In genomic region chr17:72725432-72726068, GRCh38 we compare ENCODE assay signal across 8 cellular contexts.
A peak's percentile ranks its signal among the peaks of the same experiment; 100 is the strongest.
DNase-seq lines count a peak whose midpoint lies in the region; ATAC-seq, FAIRE-seq and TF ChIP-seq lines count a peak whose summit lies in the region.

No MANE protein-coding gene starts in this region.

- WGBS in H1 (ENCODE audit: extremely low coverage in 1 of 2, insufficient coverage in 1 of 2, insufficient read length in 1 of 2, insufficient replicate concordance in 2 of 2, low coverage in 1 of 2, low lambda C conversion rate in 2 of 2, missing lambda C conversion rate in 1 of 2), 2 experiments = 30% methylated on average over 10 of the region's 10 CpGs; no CpG with 5 or more reads in 1 of the 2 experiments
- 16 to 26% (median 25%) methylated on average over 10 of the region's 10 CpGs for WGBS in stomach, 5 donors

- H3K27ac ChIP-seq in H1 (ENCODE audit: low read depth, low read length) = no peak overlapping the region
- no peak overlapping the region for H3K27ac ChIP-seq in stomach

- peak; percentile 37 for ATAC-seq in HG03280 (IDR thresholded peaks at IDR 0.05; ENCODE audit: unreplicated experiment)
- ATAC-seq in GM19463 (IDR thresholded peaks at IDR 0.05; ENCODE audit: unreplicated experiment) = no peak

- TF ChIP-seq CTCF in GM06990 (IDR thresholded peaks at IDR 0.05; ENCODE audit: insufficient read depth, low read length, poor library complexity, severe bottlenecking) (peak; percentile 94), H1 (IDR thresholded peaks at IDR 0.05; ENCODE audit: control extremely low read depth in 1 of 3, insufficient read depth in 1 of 3, low read depth in 1 of 3, low read length in 3 of 3) (peak; percentile 90 to 93 (median 93)), mesothelial cell of epicardium (IDR thresholded peaks at IDR 0.05; ENCODE audit: unreplicated experiment) (peak; percentile 87), stomach (IDR thresholded peaks at IDR 0.05) (peak in 5 of 7 experiments; percentile 62 to 86 (median 74))

- CTCF ChIA-PET in H1 (lab: Charles Lee; ENCODE audit: partially characterized antibody) = interaction anchor here (0.6 to 6.9 kb wide), 84 partner anchors 9 to 740 kb away, joined by 3 to 178 read pairs (median 4); partner anchors contain the start of genes COG1 and SSTR2

- TF ChIP-seq POLR2A in H1 (IDR thresholded peaks at IDR 0.05; ENCODE audit: control extremely low read depth in 1 of 2, low read depth in 2 of 2, low read length in 2 of 2) (no peak), stomach (IDR thresholded peaks at IDR 0.05) (no peak)

- H3K4me2 ChIP-seq in H1 (ENCODE audit: insufficient read depth in 1 of 2, low read depth in 2 of 2, low read length in 2 of 2) = no peak overlapping the region

- peak; percentile 43 for DNase-seq in GM06990 (ENCODE audit: extremely low read depth, insufficient read length)
- DNase-seq in NCI-H345 (lab: John Stamatoyannopoulos, UW) = peak; percentile 77
- DNase-seq in activated CD4-positive, alpha-beta T cell treated with anti-CD3 and anti-CD28 coated beads, Interleukin-2, amount 10 ng/mL, durations not matched to agents 24 days and 14 days = peak; percentile 85
- peak in 1 of 2 experiments; percentile 71 for DNase-seq in H1 (ENCODE audit: low read depth in 1 of 2, low spot score in 2 of 2)
- DNase-seq in mesothelial cell of epicardium (ENCODE audit: low spot score in 2 of 2, unreplicated experiment in 2 of 2) = peak; percentile 42 to 78
- peak; percentile 69 for DNase-seq in stomach

- peak; percentile 96 to 98 for TF ChIP-seq RAD21 in H1 (IDR thresholded peaks at IDR 0.05 in 1 of 2, conservative IDR thresholded peaks at IDR 0.05 in 1 of 2; ENCODE audit: low read depth in 2 of 2, low read length in 2 of 2)

- no peak overlapping the region for H3K14ac ChIP-seq in H1 (ENCODE audit: insufficient read length)

- no peak overlapping the region for H2BK20ac ChIP-seq in H1 (ENCODE audit: low read length)

- no peak overlapping the region for H2BK12ac ChIP-seq in H1 (ENCODE audit: low read depth, low read length)

- H3K36me3 ChIP-seq in GM06990 (ENCODE audit: control insufficient read depth, insufficient read depth, low read length) = no peaks in the 10 kb centered on the region
- H3K36me3 ChIP-seq in H1 (ENCODE audit: control insufficient read depth in 2 of 4, insufficient read depth in 4 of 4, low read length in 3 of 4) = no peaks in the 10 kb centered on the region
- H3K36me3 ChIP-seq in stomach = no peaks in the 10 kb centered on the region

- no peaks in the 10 kb centered on the region for H4K20me1 ChIP-seq in H1 (replicated peaks in 1 of 2; ENCODE audit: control insufficient read depth in 1 of 2, insufficient read depth in 2 of 2, low read length in 2 of 2)

- peak overlapping the region; percentile 26 for H3K4me3 Mint-ChIP-seq in activated CD4-positive, alpha-beta T cell treated with anti-CD3 and anti-CD28 coated beads, Interleukin-2, amount 10 ng/mL, durations not matched to agents 24 days and 14 days
- H3K4me3 Mint-ChIP-seq in mesothelial cell of epicardium = no peak overlapping the region

- no peak overlapping the region for H2BK15ac ChIP-seq in H1 (ENCODE audit: low read length)

- no peak overlapping the region for H2AK5ac ChIP-seq in H1 (ENCODE audit: low read depth, low read length)

- no peak overlapping the region for H3K9ac ChIP-seq in H1 (replicated peaks in 1 of 4; ENCODE audit: extremely low read depth in 1 of 4, low read depth in 3 of 4, low read length in 3 of 4)

- H3K4ac ChIP-seq in H1 (replicated peaks; ENCODE audit: insufficient read length, low read depth, low read length) = no peak overlapping the region

- peaks cover 2% of the 10 kb centered on the region for H3K36me3 Mint-ChIP-seq in activated CD4-positive, alpha-beta T cell treated with anti-CD3 and anti-CD28 coated beads, Interleukin-2, amount 10 ng/mL, durations not matched to agents 24 days and 14 days (ENCODE audit: low read depth)
- H3K36me3 Mint-ChIP-seq in mesothelial cell of epicardium = no peaks in the 10 kb centered on the region

- H2AFZ ChIP-seq in H1 (ENCODE audit: low read length) = no peak overlapping the region

- H2BK120ac ChIP-seq in H1 (replicated peaks; ENCODE audit: low read depth, low read length) = no peak overlapping the region

- no peaks in the 10 kb centered on the region for H3K9me3 Mint-ChIP-seq in activated CD4-positive, alpha-beta T cell treated with anti-CD3 and anti-CD28 coated beads, Interleukin-2, amount 10 ng/mL, durations not matched to agents 24 days and 14 days
- H3K9me3 Mint-ChIP-seq in mesothelial cell of epicardium = no peaks in the 10 kb centered on the region

- no peaks in the 10 kb centered on the region for H3K79me2 ChIP-seq in H1 (ENCODE audit: control insufficient read depth in 1 of 2, insufficient read depth in 2 of 2, low read length in 2 of 2)

- TF ChIP-seq EP300 in H1 (IDR thresholded peaks at IDR 0.05; ENCODE audit: borderline replicate concordance in 1 of 2, low read depth in 2 of 2, low read length in 2 of 2) (no peak), stomach (IDR thresholded peaks at IDR 0.05) (no peak)

- no peaks in the 10 kb centered on the region for H3K27me3 Mint-ChIP-seq in activated CD4-positive, alpha-beta T cell treated with anti-CD3 and anti-CD28 coated beads, Interleukin-2, amount 10 ng/mL, durations not matched to agents 24 days and 14 days
- H3K27me3 Mint-ChIP-seq in mesothelial cell of epicardium (ENCODE audit: low read depth) = peaks cover 2% of the 10 kb centered on the region

- peak overlapping the region; percentile 82 for H3K27ac Mint-ChIP-seq in activated CD4-positive, alpha-beta T cell treated with anti-CD3 and anti-CD28 coated beads, Interleukin-2, amount 10 ng/mL, durations not matched to agents 24 days and 14 days
- H3K27ac Mint-ChIP-seq in mesothelial cell of epicardium = no peak overlapping the region

- H2BK5ac ChIP-seq in H1 (ENCODE audit: low read depth, low read length) = no peak overlapping the region

- H3K4me1 Mint-ChIP-seq in activated CD4-positive, alpha-beta T cell treated with anti-CD3 and anti-CD28 coated beads, Interleukin-2, amount 10 ng/mL, durations not matched to agents 24 days and 14 days = peaks cover 42% of the 10 kb centered on the region
- peaks cover 20% of the 10 kb centered on the region for H3K4me1 Mint-ChIP-seq in mesothelial cell of epicardium

- no peaks in the 10 kb centered on the region; the same call in 1 of the 2 replicates for H3K23me2 ChIP-seq in H1 (ENCODE audit: low read depth, low read length)

- intact Hi-C loops in activated CD4-positive, alpha-beta T cell treated with anti-CD3 and anti-CD28 coated beads, Interleukin-2, amount 10 ng/mL, durations not matched to agents 24 days and 14 days (cut with micrococcal nuclease) = loop anchor here (1.0 to 5.0 kb wide), 6 partner anchors 133 to 645 kb away; partner anchors contain the start of gene SLC39A11
- intact Hi-C loops in stomach (cut with DNase I; ENCODE audit: low total_unique reads) = no loop called here

- FAIRE-seq in H1 (lab: Jason Lieb, UNC) = no peak

- H3K9me3 ChIP-seq in H1 (ENCODE audit: insufficient read depth in 2 of 2, low read depth in 1 of 2, low read length in 1 of 2) = no peaks in the 10 kb centered on the region
- H3K9me3 ChIP-seq in stomach = no peaks in the 10 kb centered on the region

- H3K79me1 ChIP-seq in H1 (ENCODE audit: low read depth, low read length) = no peaks in the 10 kb centered on the region

- no peak overlapping the region for H3K23ac ChIP-seq in H1 (ENCODE audit: insufficient read length)

- H3K4me1 ChIP-seq in H1 (replicated peaks in 1 of 4; ENCODE audit: control insufficient read depth in 3 of 4, insufficient read depth in 4 of 4, low read length in 3 of 4) (no peaks in the 10 kb centered on the region; a peak in 3 of 7 replicates), stomach (peaks cover 0 to 14% (median 2%) of the 10 kb centered on the region in 4 donors)

- H4K8ac ChIP-seq in H1 (ENCODE audit: extremely low read depth, insufficient read depth, low read length) = no peak overlapping the region

- H3K18ac ChIP-seq in H1 (ENCODE audit: extremely low read depth, low read length) = no peak overlapping the region

- H4K91ac ChIP-seq in H1 (replicated peaks; ENCODE audit: insufficient read length, low read length) = no peak overlapping the region

- POLR2A ChIA-PET in H1 (lab: Charles Lee; ENCODE audit: partially characterized antibody) = no interaction called here

- H3K27me3 ChIP-seq in GM06990 (replicated peaks; ENCODE audit: control insufficient read depth, insufficient read depth, low read length) = no peaks in the 10 kb centered on the region
- H3K27me3 ChIP-seq in H1 (replicated peaks in 1 of 4; ENCODE audit: control insufficient read depth in 3 of 4, extremely low read depth in 1 of 4, insufficient read depth in 3 of 4, low read length in 3 of 4) = no peaks in the 10 kb centered on the region
- no peaks in the 10 kb centered on the region for H3K27me3 ChIP-seq in stomach

- H3K4me3 ChIP-seq in GM06990 (replicated peaks; ENCODE audit: low read depth, low read length) (no peak overlapping the region), H1 (ENCODE audit: extremely low read depth in 1 of 4, insufficient read depth in 2 of 4, low read depth in 3 of 4, low read length in 4 of 4) (no peak overlapping the region), stomach (no peak overlapping the region)

- H4K5ac ChIP-seq in H1 (ENCODE audit: insufficient read length, low read depth, low read length) = no peak overlapping the region

- H3K56ac ChIP-seq in H1 (replicated peaks; ENCODE audit: insufficient read length, low read depth, low read length) = no peak overlapping the region

TF ChIP-seq in H1, 55 proteins besides CTCF, POLR2A, EP300 and RAD21:
- peak; percentile 70; the same call in 1 of the 2 replicates for TF ChIP-seq TEAD4 (IDR thresholded peaks at IDR 0.05; ENCODE audit: low read depth, low read length)
- TF ChIP-seq, protein P1, sequence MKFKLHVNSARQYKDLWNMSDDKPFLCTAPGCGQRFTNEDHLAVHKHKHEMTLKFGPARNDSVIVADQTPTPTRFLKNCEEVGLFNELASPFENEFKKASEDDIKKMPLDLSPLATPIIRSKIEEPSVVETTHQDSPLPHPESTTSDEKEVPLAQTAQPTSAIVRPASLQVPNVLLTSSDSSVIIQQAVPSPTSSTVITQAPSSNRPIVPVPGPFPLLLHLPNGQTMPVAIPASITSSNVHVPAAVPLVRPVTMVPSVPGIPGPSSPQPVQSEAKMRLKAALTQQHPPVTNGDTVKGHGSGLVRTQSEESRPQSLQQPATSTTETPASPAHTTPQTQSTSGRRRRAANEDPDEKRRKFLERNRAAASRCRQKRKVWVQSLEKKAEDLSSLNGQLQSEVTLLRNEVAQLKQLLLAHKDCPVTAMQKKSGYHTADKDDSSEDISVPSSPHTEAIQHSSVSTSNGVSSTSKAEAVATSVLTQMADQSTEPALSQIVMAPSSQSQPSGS (IDR thresholded peaks at IDR 0.05; ENCODE audit: low read length) = no peak
- TF ChIP-seq BACH1 (IDR thresholded peaks at IDR 0.05; ENCODE audit: low read length) = no peak
- no peak for TF ChIP-seq CHD1 (IDR thresholded peaks at IDR 0.05; ENCODE audit: low read depth, low read length)
